In the genomic region with DNA sequence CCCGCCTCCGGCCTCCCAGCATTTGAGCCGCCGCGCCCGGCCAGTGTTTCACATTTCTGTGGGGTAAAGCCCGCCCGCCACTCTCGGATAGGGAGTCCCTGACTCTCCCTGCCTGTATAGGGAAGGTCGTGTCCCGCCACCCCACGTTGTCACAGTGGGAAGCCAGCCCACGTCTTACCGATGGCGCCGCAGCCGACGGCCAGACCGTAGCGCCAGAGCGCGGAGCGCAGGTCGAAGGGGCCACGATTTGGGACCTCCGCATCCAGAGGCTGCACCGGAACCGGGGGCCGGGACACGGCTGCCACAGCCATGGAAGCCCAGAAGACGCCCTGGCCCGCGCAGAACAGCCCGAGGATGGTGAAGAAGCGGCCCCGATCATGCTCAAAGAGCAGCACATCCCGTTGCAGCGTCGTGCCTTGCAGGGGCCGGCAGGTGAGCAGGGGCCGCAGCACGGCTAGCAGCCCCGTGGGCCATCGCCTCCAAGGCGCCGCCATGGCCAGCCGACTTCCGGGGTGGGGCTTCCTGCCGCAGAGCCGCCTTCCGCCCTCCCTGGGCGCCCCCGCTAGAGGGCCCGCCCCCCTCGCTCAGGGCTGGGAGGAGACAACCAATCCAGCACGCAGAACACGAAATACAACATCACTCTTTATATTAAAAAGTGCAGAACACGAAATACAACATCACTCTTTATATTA, we compare ENCODE assay signal across 1 cellular context.
TF ChIP-seq lines count a peak whose summit lies in the region.

A gene with protein sequence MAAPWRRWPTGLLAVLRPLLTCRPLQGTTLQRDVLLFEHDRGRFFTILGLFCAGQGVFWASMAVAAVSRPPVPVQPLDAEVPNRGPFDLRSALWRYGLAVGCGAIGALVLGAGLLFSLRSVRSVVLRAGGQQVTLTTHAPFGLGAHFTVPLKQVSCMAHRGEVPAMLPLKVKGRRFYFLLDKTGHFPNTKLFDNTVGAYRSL (minus strand): TSS at position 506 of the 692 bp plus-strand sequence. CDS start 12 bp downstream, at position 494.

TF ChIP-seq in HepG2, 621 proteins besides CTCF, POLR2A, EP300 and RAD21 (continued from another document and continues in another):
- TF ChIP-seq, protein P1, sequence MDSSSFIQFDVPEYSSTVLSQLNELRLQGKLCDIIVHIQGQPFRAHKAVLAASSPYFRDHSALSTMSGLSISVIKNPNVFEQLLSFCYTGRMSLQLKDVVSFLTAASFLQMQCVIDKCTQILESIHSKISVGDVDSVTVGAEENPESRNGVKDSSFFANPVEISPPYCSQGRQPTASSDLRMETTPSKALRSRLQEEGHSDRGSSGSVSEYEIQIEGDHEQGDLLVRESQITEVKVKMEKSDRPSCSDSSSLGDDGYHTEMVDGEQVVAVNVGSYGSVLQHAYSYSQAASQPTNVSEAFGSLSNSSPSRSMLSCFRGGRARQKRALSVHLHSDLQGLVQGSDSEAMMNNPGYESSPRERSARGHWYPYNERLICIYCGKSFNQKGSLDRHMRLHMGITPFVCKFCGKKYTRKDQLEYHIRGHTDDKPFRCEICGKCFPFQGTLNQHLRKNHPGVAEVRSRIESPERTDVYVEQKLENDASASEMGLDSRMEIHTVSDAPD (CRISPR knock-in tag; IDR thresholded peaks at IDR 0.05), result 0 out of 2 replicates have a peak, but pooled peaks have one; percentile 29
- TF ChIP-seq, protein P2, sequence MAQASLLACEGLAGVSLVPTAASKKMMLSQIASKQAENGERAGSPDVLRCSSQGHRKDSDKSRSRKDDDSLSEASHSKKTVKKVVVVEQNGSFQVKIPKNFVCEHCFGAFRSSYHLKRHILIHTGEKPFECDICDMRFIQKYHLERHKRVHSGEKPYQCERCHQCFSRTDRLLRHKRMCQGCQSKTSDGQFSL (CRISPR knock-in tag; IDR thresholded peaks at IDR 0.05), result no peak
- TF ChIP-seq ZNF383 (CRISPR knock-in tag; IDR thresholded peaks at IDR 0.05; ENCODE audit: borderline replicate concordance), result no peak
- TF ChIP-seq ZNF564 (CRISPR knock-in tag; IDR thresholded peaks at IDR 0.05), result 0 out of 2 replicates have a peak, but pooled peaks have one; percentile 62
- TF ChIP-seq ETV6 (CRISPR knock-in tag; conservative IDR thresholded peaks at IDR 0.05), result peak; percentile 41; the same call in 1 of the 2 replicates
- peak; percentile 48; the same call in 1 of the 2 replicates for TF ChIP-seq ZNF776 (CRISPR knock-in tag; IDR thresholded peaks at IDR 0.05)
- no peak for TF ChIP-seq ZNF629 (CRISPR knock-in tag; conservative IDR thresholded peaks at IDR 0.05)
- TF ChIP-seq ZNF777 (CRISPR knock-in tag; IDR thresholded peaks at IDR 0.05), result no peak
- no peak for TF ChIP-seq MAF1 (CRISPR knock-in tag; IDR thresholded peaks at IDR 0.05; ENCODE audit: borderline replicate concordance)
- TF ChIP-seq ZNF3 (CRISPR knock-in tag; IDR thresholded peaks at IDR 0.05), result no peak
- no peak for TF ChIP-seq ZNF441 (CRISPR knock-in tag; IDR thresholded peaks at IDR 0.05; ENCODE audit: borderline replicate concordance)
- TF ChIP-seq NPAS2 (CRISPR knock-in tag; IDR thresholded peaks at IDR 0.05; ENCODE audit: borderline replicate concordance), result no peak
- peak; percentile 35; the same call in 1 of the 2 replicates for TF ChIP-seq IRF2 (CRISPR knock-in tag; IDR thresholded peaks at IDR 0.05)
- TF ChIP-seq ZNF17 (CRISPR knock-in tag; IDR thresholded peaks at IDR 0.05), result no peak
- TF ChIP-seq, protein P3, sequence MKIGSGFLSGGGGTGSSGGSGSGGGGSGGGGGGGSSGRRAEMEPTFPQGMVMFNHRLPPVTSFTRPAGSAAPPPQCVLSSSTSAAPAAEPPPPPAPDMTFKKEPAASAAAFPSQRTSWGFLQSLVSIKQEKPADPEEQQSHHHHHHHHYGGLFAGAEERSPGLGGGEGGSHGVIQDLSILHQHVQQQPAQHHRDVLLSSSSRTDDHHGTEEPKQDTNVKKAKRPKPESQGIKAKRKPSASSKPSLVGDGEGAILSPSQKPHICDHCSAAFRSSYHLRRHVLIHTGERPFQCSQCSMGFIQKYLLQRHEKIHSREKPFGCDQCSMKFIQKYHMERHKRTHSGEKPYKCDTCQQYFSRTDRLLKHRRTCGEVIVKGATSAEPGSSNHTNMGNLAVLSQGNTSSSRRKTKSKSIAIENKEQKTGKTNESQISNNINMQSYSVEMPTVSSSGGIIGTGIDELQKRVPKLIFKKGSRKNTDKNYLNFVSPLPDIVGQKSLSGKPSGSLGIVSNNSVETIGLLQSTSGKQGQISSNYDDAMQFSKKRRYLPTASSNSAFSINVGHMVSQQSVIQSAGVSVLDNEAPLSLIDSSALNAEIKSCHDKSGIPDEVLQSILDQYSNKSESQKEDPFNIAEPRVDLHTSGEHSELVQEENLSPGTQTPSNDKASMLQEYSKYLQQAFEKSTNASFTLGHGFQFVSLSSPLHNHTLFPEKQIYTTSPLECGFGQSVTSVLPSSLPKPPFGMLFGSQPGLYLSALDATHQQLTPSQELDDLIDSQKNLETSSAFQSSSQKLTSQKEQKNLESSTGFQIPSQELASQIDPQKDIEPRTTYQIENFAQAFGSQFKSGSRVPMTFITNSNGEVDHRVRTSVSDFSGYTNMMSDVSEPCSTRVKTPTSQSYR (CRISPR knock-in tag; IDR thresholded peaks at IDR 0.05; ENCODE audit: borderline replicate concordance), result no peak
- TF ChIP-seq ZNF841 (CRISPR knock-in tag; IDR thresholded peaks at IDR 0.05; ENCODE audit: borderline replicate concordance), result no peak
- TF ChIP-seq RELA (CRISPR knock-in tag; IDR thresholded peaks at IDR 0.05), result no peak
- 0 out of 2 replicates have a peak, but pooled peaks have one; percentile 50 for TF ChIP-seq GPN1 (CRISPR knock-in tag; IDR thresholded peaks at IDR 0.05; ENCODE audit: borderline replicate concordance)
- no peak for TF ChIP-seq PHF5A (CRISPR knock-in tag; IDR thresholded peaks at IDR 0.05; ENCODE audit: low read depth, unreplicated experiment)
- no peak for TF ChIP-seq HDAC6 (IDR thresholded peaks at IDR 0.05; ENCODE audit: low read depth, low read length)
- no peak for TF ChIP-seq U2AF1 (optimal IDR thresholded peaks at IDR 0.05; ENCODE audit: low read depth, low read length)
- TF ChIP-seq, protein P4, sequence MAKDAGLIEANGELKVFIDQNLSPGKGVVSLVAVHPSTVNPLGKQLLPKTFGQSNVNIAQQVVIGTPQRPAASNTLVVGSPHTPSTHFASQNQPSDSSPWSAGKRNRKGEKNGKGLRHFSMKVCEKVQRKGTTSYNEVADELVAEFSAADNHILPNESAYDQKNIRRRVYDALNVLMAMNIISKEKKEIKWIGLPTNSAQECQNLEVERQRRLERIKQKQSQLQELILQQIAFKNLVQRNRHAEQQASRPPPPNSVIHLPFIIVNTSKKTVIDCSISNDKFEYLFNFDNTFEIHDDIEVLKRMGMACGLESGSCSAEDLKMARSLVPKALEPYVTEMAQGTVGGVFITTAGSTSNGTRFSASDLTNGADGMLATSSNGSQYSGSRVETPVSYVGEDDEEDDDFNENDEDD (CRISPR knock-in tag; IDR thresholded peaks at IDR 0.05; ENCODE audit: borderline replicate concordance), result peak; percentile 62; the same call in 1 of the 2 replicates
- TF ChIP-seq, protein P5, sequence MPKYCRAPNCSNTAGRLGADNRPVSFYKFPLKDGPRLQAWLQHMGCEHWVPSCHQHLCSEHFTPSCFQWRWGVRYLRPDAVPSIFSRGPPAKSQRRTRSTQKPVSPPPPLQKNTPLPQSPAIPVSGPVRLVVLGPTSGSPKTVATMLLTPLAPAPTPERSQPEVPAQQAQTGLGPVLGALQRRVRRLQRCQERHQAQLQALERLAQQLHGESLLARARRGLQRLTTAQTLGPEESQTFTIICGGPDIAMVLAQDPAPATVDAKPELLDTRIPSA (CRISPR knock-in tag; IDR thresholded peaks at IDR 0.05; ENCODE audit: borderline replicate concordance), result 0 out of 2 replicates have a peak, but pooled peaks have one; percentile 86
- TF ChIP-seq, protein P6, sequence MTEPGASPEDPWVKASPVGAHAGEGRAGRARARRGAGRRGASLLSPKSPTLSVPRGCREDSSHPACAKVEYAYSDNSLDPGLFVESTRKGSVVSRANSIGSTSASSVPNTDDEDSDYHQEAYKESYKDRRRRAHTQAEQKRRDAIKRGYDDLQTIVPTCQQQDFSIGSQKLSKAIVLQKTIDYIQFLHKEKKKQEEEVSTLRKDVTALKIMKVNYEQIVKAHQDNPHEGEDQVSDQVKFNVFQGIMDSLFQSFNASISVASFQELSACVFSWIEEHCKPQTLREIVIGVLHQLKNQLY (CRISPR knock-in tag; IDR thresholded peaks at IDR 0.05), result no peak
- TF ChIP-seq ZNF33A (CRISPR knock-in tag; IDR thresholded peaks at IDR 0.05; ENCODE audit: borderline replicate concordance), result no peak
- peak; percentile 22; the same call in 1 of the 2 replicates for TF ChIP-seq NFYB (CRISPR knock-in tag; IDR thresholded peaks at IDR 0.05)
- no peak for TF ChIP-seq SOX13 (IDR thresholded peaks at IDR 0.05)
- peak in 1 of 2 experiments; percentile 37; a peak in 1 of 4 replicates for TF ChIP-seq SOX13 (CRISPR knock-in tag; conservative IDR thresholded peaks at IDR 0.05 in 1 of 2, IDR thresholded peaks at IDR 0.05 in 1 of 2)
- TF ChIP-seq, protein P7, sequence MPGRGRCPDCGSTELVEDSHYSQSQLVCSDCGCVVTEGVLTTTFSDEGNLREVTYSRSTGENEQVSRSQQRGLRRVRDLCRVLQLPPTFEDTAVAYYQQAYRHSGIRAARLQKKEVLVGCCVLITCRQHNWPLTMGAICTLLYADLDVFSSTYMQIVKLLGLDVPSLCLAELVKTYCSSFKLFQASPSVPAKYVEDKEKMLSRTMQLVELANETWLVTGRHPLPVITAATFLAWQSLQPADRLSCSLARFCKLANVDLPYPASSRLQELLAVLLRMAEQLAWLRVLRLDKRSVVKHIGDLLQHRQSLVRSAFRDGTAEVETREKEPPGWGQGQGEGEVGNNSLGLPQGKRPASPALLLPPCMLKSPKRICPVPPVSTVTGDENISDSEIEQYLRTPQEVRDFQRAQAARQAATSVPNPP (CRISPR knock-in tag; IDR thresholded peaks at IDR 0.05), result peak; percentile 34; the same call in 1 of the 2 replicates
- TF ChIP-seq, protein P8, sequence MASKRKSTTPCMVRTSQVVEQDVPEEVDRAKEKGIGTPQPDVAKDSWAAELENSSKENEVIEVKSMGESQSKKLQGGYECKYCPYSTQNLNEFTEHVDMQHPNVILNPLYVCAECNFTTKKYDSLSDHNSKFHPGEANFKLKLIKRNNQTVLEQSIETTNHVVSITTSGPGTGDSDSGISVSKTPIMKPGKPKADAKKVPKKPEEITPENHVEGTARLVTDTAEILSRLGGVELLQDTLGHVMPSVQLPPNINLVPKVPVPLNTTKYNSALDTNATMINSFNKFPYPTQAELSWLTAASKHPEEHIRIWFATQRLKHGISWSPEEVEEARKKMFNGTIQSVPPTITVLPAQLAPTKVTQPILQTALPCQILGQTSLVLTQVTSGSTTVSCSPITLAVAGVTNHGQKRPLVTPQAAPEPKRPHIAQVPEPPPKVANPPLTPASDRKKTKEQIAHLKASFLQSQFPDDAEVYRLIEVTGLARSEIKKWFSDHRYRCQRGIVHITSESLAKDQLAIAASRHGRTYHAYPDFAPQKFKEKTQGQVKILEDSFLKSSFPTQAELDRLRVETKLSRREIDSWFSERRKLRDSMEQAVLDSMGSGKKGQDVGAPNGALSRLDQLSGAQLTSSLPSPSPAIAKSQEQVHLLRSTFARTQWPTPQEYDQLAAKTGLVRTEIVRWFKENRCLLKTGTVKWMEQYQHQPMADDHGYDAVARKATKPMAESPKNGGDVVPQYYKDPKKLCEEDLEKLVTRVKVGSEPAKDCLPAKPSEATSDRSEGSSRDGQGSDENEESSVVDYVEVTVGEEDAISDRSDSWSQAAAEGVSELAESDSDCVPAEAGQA (IDR thresholded peaks at IDR 0.05; ENCODE audit: low read depth), result peak; percentile 71
- TF ChIP-seq, protein P8 (CRISPR knock-in tag; IDR thresholded peaks at IDR 0.05; ENCODE audit: borderline replicate concordance), result no peak
- TF ChIP-seq, protein P9, sequence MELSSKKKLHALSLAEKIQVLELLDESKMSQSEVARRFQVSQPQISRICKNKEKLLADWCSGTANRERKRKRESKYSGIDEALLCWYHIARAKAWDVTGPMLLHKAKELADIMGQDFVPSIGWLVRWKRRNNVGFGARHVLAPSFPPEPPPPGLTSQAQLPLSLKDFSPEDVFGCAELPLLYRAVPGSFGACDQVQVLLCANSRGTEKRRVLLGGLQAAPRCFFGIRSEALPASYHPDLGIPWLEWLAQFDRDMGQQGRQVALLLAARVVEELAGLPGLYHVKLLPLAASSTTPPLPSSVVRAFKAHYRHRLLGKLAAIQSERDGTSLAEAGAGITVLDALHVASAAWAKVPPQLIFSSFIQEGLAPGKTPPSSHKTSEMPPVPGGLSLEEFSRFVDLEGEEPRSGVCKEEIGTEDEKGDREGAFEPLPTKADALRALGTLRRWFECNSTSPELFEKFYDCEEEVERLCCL (CRISPR knock-in tag; IDR thresholded peaks at IDR 0.05; ENCODE audit: borderline replicate concordance), result no peak
